Comparison of ENCODE assay signal across 1 cellular context in genomic region chr16:14562691-14563491, GRCh38.
TF ChIP-seq lines count a peak whose summit lies in the region.

No MANE protein-coding gene starts in this region.

TF ChIP-seq in HepG2, 621 proteins besides CTCF, POLR2A, EP300 and RAD21 (continued from another document and continues in another):
- no peak for TF ChIP-seq ZNF687 (CRISPR knock-in tag; IDR thresholded peaks at IDR 0.05)
- TF ChIP-seq TOPORS (CRISPR knock-in tag; IDR thresholded peaks at IDR 0.05), result 0 out of 2 replicates have a peak, but pooled peaks have one; percentile 49
- TF ChIP-seq PRDM15 (CRISPR knock-in tag; IDR thresholded peaks at IDR 0.05), result peak; percentile 77; the same call in 1 of the 2 replicates
- no peak for TF ChIP-seq ZNF597 (CRISPR knock-in tag; IDR thresholded peaks at IDR 0.05)
- peak; percentile 61; the same call in 1 of the 2 replicates for TF ChIP-seq NR2C2 (CRISPR knock-in tag; IDR thresholded peaks at IDR 0.05; ENCODE audit: borderline replicate concordance)
- no peak for TF ChIP-seq PHF8 (CRISPR knock-in tag; IDR thresholded peaks at IDR 0.05)
- no peak for TF ChIP-seq PAF1 (CRISPR knock-in tag; IDR thresholded peaks at IDR 0.05)
- no peak for TF ChIP-seq HNRNPUL1 (IDR thresholded peaks at IDR 0.05; ENCODE audit: low read depth, low read length)
- TF ChIP-seq ZBTB43 (CRISPR knock-in tag; conservative IDR thresholded peaks at IDR 0.05), result peak; percentile 55; the same call in 1 of the 2 replicates
- TF ChIP-seq MZF1 (CRISPR knock-in tag; IDR thresholded peaks at IDR 0.05; ENCODE audit: borderline replicate concordance), result no peak
- TF ChIP-seq ZNF800 (CRISPR knock-in tag; IDR thresholded peaks at IDR 0.05), result peak; percentile 76; the same call in 1 of the 2 replicates
- TF ChIP-seq FOXK2 (IDR thresholded peaks at IDR 0.05), result 0 out of 2 replicates have a peak, but pooled peaks have one; percentile 34
- peak; percentile 89 for TF ChIP-seq RXRB (CRISPR knock-in tag; IDR thresholded peaks at IDR 0.05; ENCODE audit: borderline replicate concordance)
- TF ChIP-seq POGK (CRISPR knock-in tag; conservative IDR thresholded peaks at IDR 0.05), result 0 out of 2 replicates have a peak, but pooled peaks have one; percentile 42
- TF ChIP-seq ZNF577 (CRISPR knock-in tag; IDR thresholded peaks at IDR 0.05; ENCODE audit: borderline replicate concordance, low read depth), result no peak
- TF ChIP-seq ZNF784 (CRISPR knock-in tag; IDR thresholded peaks at IDR 0.05; ENCODE audit: borderline replicate concordance), result peak; percentile 26; the same call in 1 of the 2 replicates
- peak; percentile 77 for TF ChIP-seq NKX3-1 (CRISPR knock-in tag; IDR thresholded peaks at IDR 0.05)
- no peak for TF ChIP-seq AKAP8 (CRISPR knock-in tag; IDR thresholded peaks at IDR 0.05)
- TF ChIP-seq NR2F6 (IDR thresholded peaks at IDR 0.05), result peak; percentile 84
- peak; percentile 91 for TF ChIP-seq NR2F6 (CRISPR knock-in tag; IDR thresholded peaks at IDR 0.05)
- peak; percentile 77 to 80 for TF ChIP-seq NR2F1 (CRISPR knock-in tag; IDR thresholded peaks at IDR 0.05)
- TF ChIP-seq ZBTB42 (CRISPR knock-in tag; IDR thresholded peaks at IDR 0.05), result no peak
- no peak for TF ChIP-seq PREB (CRISPR knock-in tag; IDR thresholded peaks at IDR 0.05)
- TF ChIP-seq KLF9 (CRISPR knock-in tag; IDR thresholded peaks at IDR 0.05; ENCODE audit: low read depth), result peak; percentile 55; the same call in 1 of the 2 replicates
- peak; percentile 87 for TF ChIP-seq FOXA3 (CRISPR knock-in tag; IDR thresholded peaks at IDR 0.05)
- peak; percentile 34; the same call in 1 of the 2 replicates for TF ChIP-seq ZNF605 (CRISPR knock-in tag; IDR thresholded peaks at IDR 0.05)
- TF ChIP-seq DDIT3 (CRISPR knock-in tag; IDR thresholded peaks at IDR 0.05), result peak; percentile 74; the same call in 1 of the 2 replicates
- TF ChIP-seq ZNF343 (CRISPR knock-in tag; IDR thresholded peaks at IDR 0.05), result no peak
- TF ChIP-seq CREB3 (CRISPR knock-in tag; IDR thresholded peaks at IDR 0.05), result no peak
- TF ChIP-seq ZNF160 (CRISPR knock-in tag; IDR thresholded peaks at IDR 0.05), result no peak
- peak; percentile 60; the same call in 1 of the 2 replicates for TF ChIP-seq ETV5 (CRISPR knock-in tag; IDR thresholded peaks at IDR 0.05; ENCODE audit: borderline replicate concordance)
- peak; percentile 83 for TF ChIP-seq CREM (IDR thresholded peaks at IDR 0.05)
- no peak for TF ChIP-seq CREM (CRISPR knock-in tag; IDR thresholded peaks at IDR 0.05)
- no peak for TF ChIP-seq ZFYVE20 (CRISPR knock-in tag; IDR thresholded peaks at IDR 0.05; ENCODE audit: borderline replicate concordance, low read depth)
- TF ChIP-seq ZSCAN21 (CRISPR knock-in tag; IDR thresholded peaks at IDR 0.05; ENCODE audit: borderline replicate concordance), result peak; percentile 42; the same call in 1 of the 2 replicates
- TF ChIP-seq MYC (CRISPR knock-in tag; IDR thresholded peaks at IDR 0.05; ENCODE audit: borderline replicate concordance), result no peak
- no peak for TF ChIP-seq SP2 (CRISPR knock-in tag; IDR thresholded peaks at IDR 0.05)
- TF ChIP-seq FOXJ3 (CRISPR knock-in tag; IDR thresholded peaks at IDR 0.05; ENCODE audit: borderline replicate concordance), result peak; percentile 87
- no peak for TF ChIP-seq ZNF180 (CRISPR knock-in tag; IDR thresholded peaks at IDR 0.05; ENCODE audit: borderline replicate concordance, low read depth)
- no peak for TF ChIP-seq ZNF17 (CRISPR knock-in tag; IDR thresholded peaks at IDR 0.05)
- TF ChIP-seq IRX3 (CRISPR knock-in tag; IDR thresholded peaks at IDR 0.05; ENCODE audit: borderline replicate concordance, low read depth), result no peak
